In genomic region chr2:105256431-105257047, GRCh38 we compare ENCODE assay signal across 16 cellular contexts. TPM values are rescaled to one million over a fixed set of nuclear protein-coding genes. Genes with fewer than 3 reads are reported as not detected.
"Had no signal": no experiment of that assay in that cellular context is flagged by ENCODE, and none has a peak within 500 bp of the region (broad histone marks: within the 10 kb centered on the region; RNA-seq: fewer than 3 reads in every experiment).

No MANE protein-coding gene starts in this region.

- H3K4me1 Mint-ChIP-seq: activated CD8-positive, alpha-beta memory T cell treated with anti-CD3 and anti-CD28 coated beads, Interleukin-2, amount 10 ng/mL, durations not matched to agents 7 days and 5 days; activated naive CD8-positive, alpha-beta T cell treated with anti-CD3 and anti-CD28 coated beads for 36 hours; T-helper 17 cell had no signal

- H3K4me3 Mint-ChIP-seq: activated CD8-positive, alpha-beta memory T cell treated with anti-CD3 and anti-CD28 coated beads, Interleukin-2, amount 10 ng/mL, durations not matched to agents 7 days and 5 days; activated naive CD8-positive, alpha-beta T cell treated with anti-CD3 and anti-CD28 coated beads for 36 hours; memory B cell; T-helper 17 cell had no signal

- H3K27me3 ChIP-seq: ascending aorta, left lung, ovary, thyroid gland, uterus had no signal

- H3K27ac ChIP-seq: ascending aorta, coronary artery, left lung, ovary, thyroid gland, uterus had no signal

- H3K9me3 ChIP-seq: ascending aorta, left lung, ovary, thyroid gland, uterus had no signal

- H3K36me3 Mint-ChIP-seq: activated CD8-positive, alpha-beta memory T cell treated with anti-CD3 and anti-CD28 coated beads, Interleukin-2, amount 10 ng/mL, durations not matched to agents 7 days and 5 days; activated naive CD8-positive, alpha-beta T cell treated with anti-CD3 and anti-CD28 coated beads for 36 hours had no signal

- H3K4me3 ChIP-seq: ascending aorta, coronary artery, left lung, ovary, thyroid gland, uterus had no signal

- DNase-seq: activated CD4-positive, alpha-beta T cell treated with anti-CD3 and anti-CD28 coated beads, Interleukin-2, amount 50 U/mL, for 48 hours; activated CD8-positive, alpha-beta memory T cell treated with anti-CD3 and anti-CD28 coated beads, Interleukin-2, amount 10 ng/mL, durations not matched to agents 7 days and 5 days; activated gamma-delta T cell treated with Interleukin-2 at 50 U/mL for 16 hours; activated naive CD8-positive, alpha-beta T cell treated with anti-CD3 and anti-CD28 coated beads for 36 hours; activated T-cell treated with anti-CD3 and anti-CD28 coated beads, Interleukin-2, amount 50 U/mL, for 48 hours; effector CD4-positive, alpha-beta T cell; left lung; ovary; T-helper 17 cell; thyroid gland; uterus had no signal

- H3K36me3 ChIP-seq: ascending aorta, left lung, ovary, thyroid gland, uterus had no signal

- ATAC-seq: activated CD8-positive, alpha-beta memory T cell treated with anti-CD3 and anti-CD28 coated beads, Interleukin-2, amount 10 ng/mL, durations not matched to agents 7 days and 5 days; left lung; T-helper 17 cell had no signal

- H3K4me1 ChIP-seq: ascending aorta, left lung, uterus had no signal

- H3K27ac Mint-ChIP-seq: activated CD8-positive, alpha-beta memory T cell treated with anti-CD3 and anti-CD28 coated beads, Interleukin-2, amount 10 ng/mL, durations not matched to agents 7 days and 5 days; activated naive CD8-positive, alpha-beta T cell treated with anti-CD3 and anti-CD28 coated beads for 36 hours; memory B cell; T-helper 17 cell had no signal

- H3K9me3 Mint-ChIP-seq: activated naive CD8-positive, alpha-beta T cell treated with anti-CD3 and anti-CD28 coated beads for 36 hours; memory B cell had no signal

- H3K27me3 Mint-ChIP-seq: activated naive CD8-positive, alpha-beta T cell treated with anti-CD3 and anti-CD28 coated beads for 36 hours; memory B cell; T-helper 17 cell had no signal

RNA-seq across cellular contexts. Expression of gene GPR45, which starts 15.0 kb away (rescaled TPM):
- total RNA-seq: activated CD8-positive, alpha-beta memory T cell treated with anti-CD3 and anti-CD28 coated beads, Interleukin-2, amount 10 ng/mL, durations not matched to agents 7 days and 5 days; activated naive CD8-positive, alpha-beta T cell treated with anti-CD3 and anti-CD28 coated beads for 36 hours; ascending aorta; cardiac septum; epithelial cell of proximal tubule; left lung; ovary; T-helper 17 cell; thyroid gland; uterus had no signal
- polyA plus RNA-seq: ovary had no signal
